ENCODE assay signal across 11 cellular contexts in the genomic region with DNA sequence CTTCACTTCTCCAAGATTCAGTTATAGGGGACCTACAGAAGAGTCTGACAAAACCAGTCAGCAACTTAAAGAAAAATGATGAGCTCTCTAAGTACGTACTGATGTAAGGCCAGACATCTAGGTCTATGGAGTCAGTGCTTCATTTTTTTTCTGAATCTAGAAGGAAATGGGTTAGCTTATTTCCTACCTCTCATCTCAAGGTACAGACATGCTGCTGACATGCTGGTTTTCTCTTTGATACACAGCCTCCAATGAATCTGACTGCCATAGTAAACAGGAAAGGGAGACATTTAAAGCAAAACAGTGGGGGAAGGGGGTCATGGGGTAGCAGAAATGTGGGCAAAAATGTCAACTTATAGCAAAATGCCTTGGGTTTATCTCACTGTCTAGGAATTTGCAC. TPM values are rescaled to one million over a fixed set of nuclear protein-coding genes. Genes with fewer than 3 reads are reported as not detected.
DNase-seq lines count a peak whose midpoint lies in the region; ATAC-seq and TF ChIP-seq lines count a peak whose summit lies in the region.
"Had no signal": no experiment of that assay in that cellular context is flagged by ENCODE, and none has a peak within 500 bp of the region (broad histone marks: within the 10 kb centered on the region; RNA-seq: fewer than 3 reads in every experiment).

No MANE protein-coding gene starts in this region.

- no peak for DNase-seq in chondrocyte (ENCODE audit: low spot score)
- peak; percentile 60 for DNase-seq in retinal pigment epithelial cell (ENCODE audit: low read depth)
- DNase-seq in NCI-H446 treated with DMSO at 0.1 percent for 48 hours (lab: John Stamatoyannopoulos, UW), result no peak
- no peak for DNase-seq in activated CD4-positive, CD25-positive, alpha-beta regulatory T cell treated with anti-CD3 and anti-CD28 coated beads, Interleukin-2, amount 50 U/mL, for 72 hours
- DNase-seq in KG1 (lab: John Stamatoyannopoulos, UW), result no peak
- DNase-seq: gastrocnemius medialis; MG63; stimulated activated CD4-positive, alpha-beta T cell treated with anti-CD3 and anti-CD28 coated beads, Interleukin-2, amount 100 ng/mL, for 24 hours; testis had no signal

- H3K36me3 Mint-ChIP-seq in IgD-negative memory B cell (peaks cover 6% of the 10 kb centered on the region), chondrocyte (ENCODE audit: low read depth) (peaks cover 9% of the 10 kb centered on the region)

- no peak overlapping the region for H3K4me3 ChIP-seq in retinal pigment epithelial cell (ENCODE audit: low read length)
- H3K4me3 ChIP-seq: gastrocnemius medialis, MG63, testis had no signal

- peak; percentile 15 for ATAC-seq in GM18907 (IDR thresholded peaks at IDR 0.05; ENCODE audit: unreplicated experiment)
- ATAC-seq: gastrocnemius medialis had no signal

- TF ChIP-seq CTCF in chondrocyte (IDR thresholded peaks at IDR 0.05) (no peak), retinal pigment epithelial cell (conservative IDR thresholded peaks at IDR 0.05; ENCODE audit: low read depth, low read length) (no peak)

- peaks cover 26 to 39% (median 29%) of the 10 kb centered on the region in 3 donors for H3K4me1 Mint-ChIP-seq in IgD-negative memory B cell
- peaks cover 46% of the 10 kb centered on the region for H3K4me1 Mint-ChIP-seq in chondrocyte (ENCODE audit: low read depth)

- H3K27me3 Mint-ChIP-seq in IgD-negative memory B cell (no peaks in the 10 kb centered on the region), chondrocyte (ENCODE audit: low read depth) (no peaks in the 10 kb centered on the region)

- H3K4me3 Mint-ChIP-seq in IgD-negative memory B cell (peak overlapping the region in 2 of 4 donors; percentile 19 to 71), chondrocyte (ENCODE audit: unreplicated experiment) (no peak overlapping the region)

- H3K27ac Mint-ChIP-seq in IgD-negative memory B cell (peak overlapping the region; percentile 51 to 94 (median 76)), chondrocyte (ENCODE audit: unreplicated experiment) (peak overlapping the region; percentile 85)

- H3K9me3 Mint-ChIP-seq in IgD-negative memory B cell, result no peaks in the 10 kb centered on the region
- no peaks in the 10 kb centered on the region for H3K9me3 Mint-ChIP-seq in chondrocyte (ENCODE audit: low read depth)

RNA-seq across cellular contexts. Expression of a gene that starts 16.4 kb away (rescaled TPM):
- 16.2 TPM for polyA plus RNA-seq in IgD-negative memory B cell
- total RNA-seq in chondrocyte, result 42.9 to 49.4 TPM (median 46.1 TPM) in 3 replicates
